15 cellular contexts compared by ENCODE assay signal in genomic region chr3:198061119-198062067, GRCh38.
DNase-seq lines count a peak whose midpoint lies in the region; ATAC-seq and TF ChIP-seq lines count a peak whose summit lies in the region.
"Had no signal": no experiment of that assay in that cellular context is flagged by ENCODE, and none has a peak within 500 bp of the region (broad histone marks: within the 10 kb centered on the region; RNA-seq: fewer than 3 reads in every experiment).

No MANE protein-coding gene starts in this region.

- no peaks in the 10 kb centered on the region for H3K9me3 ChIP-seq in heart right ventricle
- H3K9me3 ChIP-seq: HAP-1 had no signal

- no peak overlapping the region for H3K4me3 ChIP-seq in heart right ventricle
- H3K4me3 ChIP-seq: HAP-1 had no signal

- H3K27ac Mint-ChIP-seq in activated T-cell treated with anti-CD3 and anti-CD28 coated beads, Interleukin-2, amount 50 U/mL, for 72 hours: no peak overlapping the region
- H3K27ac Mint-ChIP-seq in activated T-helper 17 cell treated with anti-CD3 and anti-CD28 coated beads, Interleukin-2, amount 50 U/mL, for 72 hours: no peak overlapping the region
- H3K27ac Mint-ChIP-seq: CD14-positive monocyte; CD8-positive, alpha-beta T cell; HFFc6 had no signal

- DNase-seq in DMS79 treated with DMSO at 0.1 percent for 48 hours (lab: John Stamatoyannopoulos, UW) (peak; percentile 34), DMS79 (lab: John Stamatoyannopoulos, UW) (no peak), activated T-cell treated with anti-CD3 and anti-CD28 coated beads for 4 hours (no peak), heart right ventricle (no peak), NCI-H82 (lab: John Stamatoyannopoulos, UW) (no peak)
- no peak for DNase-seq in activated T-cell treated with anti-CD3 and anti-CD28 coated beads, Interleukin-2, amount 50 U/mL, for 72 hours
- DNase-seq: CD8-positive, alpha-beta T cell; COR-L47; DMS153; GF-D8; HFFc6 had no signal

- H3K36me3 ChIP-seq in heart right ventricle: no peaks in the 10 kb centered on the region
- H3K36me3 ChIP-seq: HAP-1 had no signal

- no peak for TF ChIP-seq CTCF in heart right ventricle (IDR thresholded peaks at IDR 0.05)

- H3K4me1 Mint-ChIP-seq in activated T-cell treated with anti-CD3 and anti-CD28 coated beads, Interleukin-2, amount 50 U/mL, for 72 hours (ENCODE audit: low read depth): peaks cover 9% of the 10 kb centered on the region
- H3K4me1 Mint-ChIP-seq in activated T-helper 17 cell treated with anti-CD3 and anti-CD28 coated beads, Interleukin-2, amount 50 U/mL, for 72 hours: peaks cover 4% of the 10 kb centered on the region
- H3K4me1 Mint-ChIP-seq: CD14-positive monocyte had no signal

- no peak overlapping the region for H3K27ac ChIP-seq in heart right ventricle
- H3K27ac ChIP-seq: 22Rv1 had no signal

- H3K9me3 Mint-ChIP-seq in activated T-cell treated with anti-CD3 and anti-CD28 coated beads, Interleukin-2, amount 50 U/mL, for 72 hours: no peaks in the 10 kb centered on the region
- H3K9me3 Mint-ChIP-seq in activated T-helper 17 cell treated with anti-CD3 and anti-CD28 coated beads, Interleukin-2, amount 50 U/mL, for 72 hours: no peaks in the 10 kb centered on the region
- H3K9me3 Mint-ChIP-seq: CD14-positive monocyte; CD8-positive, alpha-beta T cell; HFFc6 had no signal

- H3K4me3 Mint-ChIP-seq in activated T-cell treated with anti-CD3 and anti-CD28 coated beads, Interleukin-2, amount 50 U/mL, for 72 hours: no peak overlapping the region
- H3K4me3 Mint-ChIP-seq in activated T-helper 17 cell treated with anti-CD3 and anti-CD28 coated beads, Interleukin-2, amount 50 U/mL, for 72 hours: no peak overlapping the region
- H3K4me3 Mint-ChIP-seq: CD14-positive monocyte; CD8-positive, alpha-beta T cell; HFFc6 had no signal

- H3K36me3 Mint-ChIP-seq in activated T-cell treated with anti-CD3 and anti-CD28 coated beads, Interleukin-2, amount 50 U/mL, for 72 hours (ENCODE audit: insufficient read depth in 2 of 2): no peaks in the 10 kb centered on the region
- H3K36me3 Mint-ChIP-seq in activated T-helper 17 cell treated with anti-CD3 and anti-CD28 coated beads, Interleukin-2, amount 50 U/mL, for 72 hours (ENCODE audit: low read depth): no peaks in the 10 kb centered on the region
- H3K36me3 Mint-ChIP-seq: CD14-positive monocyte; CD8-positive, alpha-beta T cell had no signal

- ATAC-seq in activated T-cell treated with anti-CD3 and anti-CD28 coated beads, Interleukin-2, amount 50 U/mL, for 72 hours (replicated peaks in 1 of 2): peak; percentile 74 to 94
- peak; percentile 84 for ATAC-seq in activated T-helper 17 cell treated with anti-CD3 and anti-CD28 coated beads, Interleukin-2, amount 50 U/mL, for 72 hours (replicated peaks)
- no peak for ATAC-seq in heart right ventricle
- ATAC-seq: CD8-positive, alpha-beta T cell had no signal

- peaks cover 0 to 61% (median 18%) of the 10 kb centered on the region in 7 donors for H3K27me3 ChIP-seq in heart right ventricle

- 80 to 87% methylated on average over 1 of the region's 1 CpG for WGBS in heart right ventricle, 2 donors

- intact Hi-C loops in heart right ventricle (cut with DNase I): no loop called here

- no peaks in the 10 kb centered on the region for H3K4me1 ChIP-seq in heart right ventricle
- H3K4me1 ChIP-seq: HAP-1 had no signal

- peaks cover 26% of the 10 kb centered on the region for H3K27me3 Mint-ChIP-seq in activated T-cell treated with anti-CD3 and anti-CD28 coated beads, Interleukin-2, amount 50 U/mL, for 72 hours (ENCODE audit: low read depth)
- H3K27me3 Mint-ChIP-seq in activated T-helper 17 cell treated with anti-CD3 and anti-CD28 coated beads, Interleukin-2, amount 50 U/mL, for 72 hours: peaks cover 8% of the 10 kb centered on the region

Comparison
In these comparisons a context has a peak if more than half of its experiments do, and no peak if none do; other contexts are left out.
1. ATAC-seq: peak in activated T-cell treated with anti-CD3 and anti-CD28 coated beads, Interleukin-2, amount 50 U/mL, for 72 hours (2 of 2) and activated T-helper 17 cell treated with anti-CD3 and anti-CD28 coated beads, Interleukin-2, amount 50 U/mL, for 72 hours (single experiment); none in heart right ventricle (0 of 8).